Comparison of ENCODE assay signal across 2 cellular contexts in genomic region chr10:72692057-72692891, GRCh38.
TF ChIP-seq lines count a peak whose summit lies in the region.

Gene MCU, plus strand, starts transcription at chr10:72692143. Its CDS starts 9 bp downstream, at chr10:72692152.

TF ChIP-seq in Ishikawa, 13 proteins besides CTCF, POLR2A, EP300 and RAD21 (continued from another document):
- TF ChIP-seq USF1 (IDR thresholded peaks at IDR 0.05) (no peak), CEBPB (IDR thresholded peaks at IDR 0.05) (no peak)

TF ChIP-seq in SK-N-SH treated with all-trans-retinoic acid at 6 μM for 48 hours, 23 proteins besides CTCF, POLR2A, EP300 and RAD21 (continued from another document):
- TF ChIP-seq TSHZ2 (CRISPR knock-in tag; IDR thresholded peaks at IDR 0.05) (no peak), BACH2 (CRISPR knock-in tag; IDR thresholded peaks at IDR 0.05; ENCODE audit: borderline replicate concordance) (no peak), SNAI2 (CRISPR knock-in tag; IDR thresholded peaks at IDR 0.05) (no peak), ZNF8 (CRISPR knock-in tag; IDR thresholded peaks at IDR 0.05) (no peak), ZFP3 (CRISPR knock-in tag; IDR thresholded peaks at IDR 0.05) (no peak), POU6F1 (CRISPR knock-in tag; IDR thresholded peaks at IDR 0.05; ENCODE audit: borderline replicate concordance, low read depth) (no peak), PPARA (CRISPR knock-in tag; IDR thresholded peaks at IDR 0.05; ENCODE audit: borderline replicate concordance) (no peak)
